Comparison of ENCODE assay signal across 8 cellular contexts in the genomic region with DNA sequence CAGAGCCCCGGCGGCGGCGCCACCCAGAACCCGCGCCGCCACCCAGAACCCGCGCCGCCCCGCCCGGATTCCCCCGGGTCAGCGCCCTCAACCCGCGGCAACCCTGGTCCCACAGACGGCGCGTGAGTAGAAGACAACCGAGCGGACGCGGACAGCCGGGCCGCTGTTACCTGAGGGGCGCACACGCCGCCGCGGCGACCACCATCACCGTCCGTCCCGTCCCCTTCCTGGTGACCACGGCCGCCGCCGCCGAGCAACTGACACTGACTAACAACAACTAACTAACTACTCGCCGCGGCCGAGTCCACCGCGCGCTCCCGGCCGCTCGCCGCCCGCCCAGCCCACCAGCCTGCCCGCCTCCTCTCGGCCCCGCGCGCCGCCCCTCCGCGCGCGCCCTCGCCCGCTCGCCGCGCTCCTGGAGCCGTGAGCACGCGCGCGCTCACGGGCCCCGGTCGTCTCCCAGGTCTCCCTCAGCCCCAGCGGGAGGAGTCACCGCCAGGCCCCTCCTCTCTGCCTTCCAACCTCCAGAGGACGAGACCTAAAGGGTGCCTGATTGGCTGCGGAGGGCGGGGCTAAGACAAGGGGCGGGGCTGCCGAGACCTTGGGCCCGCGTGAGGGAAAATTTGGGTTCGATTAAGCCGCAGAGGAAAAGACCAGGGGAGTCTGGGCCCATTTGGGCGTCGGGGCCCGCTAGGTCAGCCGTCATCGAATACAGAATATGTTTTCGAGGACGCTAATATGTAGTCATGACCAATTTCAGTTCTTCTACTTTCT. TPM values are rescaled to one million over a fixed set of nuclear protein-coding genes. Genes with fewer than 3 reads are reported as not detected.
DNase-seq lines count a peak whose midpoint lies in the region; ATAC-seq and TF ChIP-seq lines count a peak whose summit lies in the region.

Gene PEAK1 (minus strand): TSS at position 269 of the 774 bp plus-strand sequence. CDS start 238,178 bp downstream, outside the sequence.

- H3K4me1 Mint-ChIP-seq in CD4-positive, alpha-beta T cell (ENCODE audit: low read depth), result peaks cover 54% of the 10 kb centered on the region
- H3K4me1 Mint-ChIP-seq in activated CD4-positive, alpha-beta memory T cell treated with anti-CD3 and anti-CD28 coated beads for 36 hours (ENCODE audit: low read depth), result peaks cover 30% of the 10 kb centered on the region

- no peaks in the 10 kb centered on the region for H3K9me3 ChIP-seq in CD4-positive, alpha-beta T cell (ENCODE audit: control insufficient read depth, low read length)
- H3K9me3 ChIP-seq in right lobe of liver, result no peaks in the 10 kb centered on the region

- peak; percentile 99 to 100 (median 100) for DNase-seq in CD4-positive, alpha-beta T cell
- peak; percentile 95 for DNase-seq in HK-2 (ENCODE audit: unreplicated experiment)
- peak; percentile 89 for DNase-seq in NCI-H82 treated with DMSO at 0.1 percent for 48 hours (lab: John Stamatoyannopoulos, UW; ENCODE audit: unreplicated experiment)
- peak; percentile 100 for DNase-seq in activated CD4-positive, alpha-beta memory T cell treated with anti-CD3 and anti-CD28 coated beads for 36 hours
- DNase-seq in dermis microvascular lymphatic vessel endothelial cell (ENCODE audit: low read depth in 2 of 2), result peak; percentile 94 to 99
- DNase-seq in right lobe of liver, result peak; percentile 99 to 100 (median 100)
- DNase-seq in stimulated activated CD4-positive, alpha-beta T cell treated with anti-CD3 and anti-CD28 coated beads, Interleukin-4, amount 100 ng/mL, for 24 hours, result peak; percentile 100

- peak; percentile 92 for TF ChIP-seq POLR2A in right lobe of liver (IDR thresholded peaks at IDR 0.05)

- H3K36me3 ChIP-seq in right lobe of liver, result no peaks in the 10 kb centered on the region

- H3K9me3 Mint-ChIP-seq in CD4-positive, alpha-beta T cell, result no peaks in the 10 kb centered on the region
- H3K9me3 Mint-ChIP-seq in activated CD4-positive, alpha-beta memory T cell treated with anti-CD3 and anti-CD28 coated beads for 36 hours, result no peaks in the 10 kb centered on the region

- H3K27me3 ChIP-seq in CD4-positive, alpha-beta T cell (ENCODE audit: control insufficient read depth, insufficient read depth, low read length), result no peaks in the 10 kb centered on the region
- no peaks in the 10 kb centered on the region for H3K27me3 ChIP-seq in right lobe of liver

- ATAC-seq in CD4-positive, alpha-beta T cell (ENCODE audit: poor library complexity), result peak; percentile 99
- ATAC-seq in GM19452 (IDR thresholded peaks at IDR 0.05; ENCODE audit: unreplicated experiment) (peak; percentile 90), right lobe of liver (peak; percentile 92 to 97 (median 94))

- CTCF ChIA-PET in CD4-positive, alpha-beta T cell (lab: Charles Lee), result no interaction called here
- CTCF ChIA-PET in activated CD4-positive, alpha-beta memory T cell treated with anti-CD3 and anti-CD28 coated beads for 36 hours (lab: Charles Lee), result interaction anchor here (0.8 kb wide), 1 partner anchor 11 kb away, joined by 3 read pairs; no protein-coding TSS in a partner anchor

- H3K4me1 ChIP-seq in right lobe of liver, result peaks cover 0 to 24% (median 7%) of the 10 kb centered on the region in 4 donors

- peaks cover 22% of the 10 kb centered on the region for H3K36me3 Mint-ChIP-seq in CD4-positive, alpha-beta T cell (ENCODE audit: low read depth)
- peaks cover 5% of the 10 kb centered on the region for H3K36me3 Mint-ChIP-seq in activated CD4-positive, alpha-beta memory T cell treated with anti-CD3 and anti-CD28 coated beads for 36 hours

- no peaks in the 10 kb centered on the region for H3K27me3 Mint-ChIP-seq in CD4-positive, alpha-beta T cell
- H3K27me3 Mint-ChIP-seq in activated CD4-positive, alpha-beta memory T cell treated with anti-CD3 and anti-CD28 coated beads for 36 hours, result peaks cover 2% of the 10 kb centered on the region

- no peak for TF ChIP-seq CTCF in CD4-positive, alpha-beta T cell (IDR thresholded peaks at IDR 0.05)
- no peak for TF ChIP-seq CTCF in right lobe of liver (IDR thresholded peaks at IDR 0.05)

- POLR2A ChIA-PET in CD4-positive, alpha-beta T cell (lab: Charles Lee), result interaction anchor here (1.1 to 2.0 kb wide), 6 partner anchors 10 to 515 kb away, joined by 3 to 13 read pairs (median 8); partner anchors contain the start of gene SCAPER
- POLR2A ChIA-PET in activated CD4-positive, alpha-beta memory T cell treated with anti-CD3 and anti-CD28 coated beads for 36 hours (lab: Charles Lee), result interaction anchor here (0.6 to 2.1 kb wide), 3 partner anchors 10 to 425 kb away, joined by 3 to 12 read pairs (median 9); partner anchors contain the start of gene PSTPIP1

- peak within 1 kb of the TSS; percentile 99 for H3K4me3 Mint-ChIP-seq in CD4-positive, alpha-beta T cell
- H3K4me3 Mint-ChIP-seq in activated CD4-positive, alpha-beta memory T cell treated with anti-CD3 and anti-CD28 coated beads for 36 hours, result peak within 1 kb of the TSS; percentile 96

- H3K27ac Mint-ChIP-seq in CD4-positive, alpha-beta T cell, result peak within 1 kb of the TSS; percentile 96
- H3K27ac Mint-ChIP-seq in activated CD4-positive, alpha-beta memory T cell treated with anti-CD3 and anti-CD28 coated beads for 36 hours, result peak within 1 kb of the TSS; percentile 98

- peak within 1 kb of the TSS; percentile 87 for H3K27ac ChIP-seq in CD4-positive, alpha-beta T cell (ENCODE audit: low read depth, low read length)
- peak within 1 kb of the TSS; percentile 88 to 95 (median 93) for H3K27ac ChIP-seq in right lobe of liver

- peak within 1 kb of the TSS; percentile 68 to 75 (median 75) for H3K4me3 ChIP-seq in right lobe of liver

- WGBS in right lobe of liver (ENCODE audit: insufficient coverage, low coverage, low lambda C conversion rate, missing lambda C conversion rate), result 0% methylated on average over 15 of the region's 92 CpGs

- intact Hi-C loops in CD4-positive, alpha-beta T cell (cut with DNase I, micrococcal nuclease), result loop anchor here (1.0 to 10.0 kb wide), 7 partner anchors 11 to 1795 kb away; partner anchors contain the start of genes IDH3A (in 1 of the 2), PSTPIP1 (in 1 of the 2), RCN2 (in 1 of the 2) and SNUPN (in 1 of the 2)
- intact Hi-C loops in activated CD4-positive, alpha-beta memory T cell treated with anti-CD3 and anti-CD28 coated beads for 36 hours (cut with micrococcal nuclease), result loop anchor here (1.0 to 10.0 kb wide), 5 partner anchors 10 to 1355 kb away; partner anchors contain the start of genes PSTPIP1 and TSPAN3
- intact Hi-C loops in right lobe of liver (cut with DNase I), result no loop called here

RNA-seq across cellular contexts. Expression of gene PEAK1, which starts in this region (rescaled TPM):
- total RNA-seq in CD4-positive, alpha-beta T cell, result 10 to 100 TPM in 1 of 2 experiments, 1 to 10 TPM in 1; 9.2 to 11.0 TPM
- total RNA-seq in activated CD4-positive, alpha-beta memory T cell treated with anti-CD3 and anti-CD28 coated beads for 36 hours, result 10 to 100 TPM; 15.6 to 18.3 TPM
- total RNA-seq in dermis microvascular lymphatic vessel endothelial cell, result 59.6 and 80.3 TPM in 2 replicates
- total RNA-seq in right lobe of liver, result 10 to 100 TPM in 3 of 6 experiments, 1 to 10 TPM in 3; 5.9 to 18.4 (median 10.1) TPM

Comparison
In these comparisons a context has a peak if more than half of its experiments do, and no peak if none do; other contexts are left out.
1. Peak in every context shown above with its lines: DNase-seq, ATAC-seq, H3K4me3 ChIP-seq and H3K27ac ChIP-seq.
2. intact Hi-C loops: an anchor here in CD4-positive, alpha-beta T cell (1.0 to 10.0 kb wide) and activated CD4-positive, alpha-beta memory T cell treated with anti-CD3 and anti-CD28 coated beads for 36 hours (1.0 to 10.0 kb wide); none called in right lobe of liver.